In genomic region chr3:123725652-123726400, GRCh38 we compare ENCODE assay signal across 1 cellular context.
TF ChIP-seq lines count a peak whose summit lies in the region.

No MANE protein-coding gene starts in this region.

TF ChIP-seq in IMR-90, 13 proteins besides CTCF, POLR2A, EP300 and RAD21:
- TF ChIP-seq MAFK (IDR thresholded peaks at IDR 0.05; ENCODE audit: low read depth, low read length) (no peak), CEBPB (IDR thresholded peaks at IDR 0.05; ENCODE audit: low read depth, low read length) (no peak), NFE2L2 (IDR thresholded peaks at IDR 0.05; ENCODE audit: low read depth, low read length) (no peak), BHLHE40 (IDR thresholded peaks at IDR 0.05; ENCODE audit: low read depth, low read length) (no peak), MXI1 (IDR thresholded peaks at IDR 0.05; ENCODE audit: borderline replicate concordance, low read depth, low read length) (no peak), CHD1 (IDR thresholded peaks at IDR 0.05; ENCODE audit: low read depth, low read length) (no peak), SMC3 (IDR thresholded peaks at IDR 0.05; ENCODE audit: low read depth, low read length) (no peak), USF2 (IDR thresholded peaks at IDR 0.05; ENCODE audit: low read depth, low read length) (no peak), MAZ (IDR thresholded peaks at IDR 0.05; ENCODE audit: borderline replicate concordance, low read depth, low read length) (no peak), RCOR1 (IDR thresholded peaks at IDR 0.05; ENCODE audit: insufficient replicate concordance, low read length) (no peak)
